Comparison of ENCODE assay signal across 20 cellular contexts in the genomic region with DNA sequence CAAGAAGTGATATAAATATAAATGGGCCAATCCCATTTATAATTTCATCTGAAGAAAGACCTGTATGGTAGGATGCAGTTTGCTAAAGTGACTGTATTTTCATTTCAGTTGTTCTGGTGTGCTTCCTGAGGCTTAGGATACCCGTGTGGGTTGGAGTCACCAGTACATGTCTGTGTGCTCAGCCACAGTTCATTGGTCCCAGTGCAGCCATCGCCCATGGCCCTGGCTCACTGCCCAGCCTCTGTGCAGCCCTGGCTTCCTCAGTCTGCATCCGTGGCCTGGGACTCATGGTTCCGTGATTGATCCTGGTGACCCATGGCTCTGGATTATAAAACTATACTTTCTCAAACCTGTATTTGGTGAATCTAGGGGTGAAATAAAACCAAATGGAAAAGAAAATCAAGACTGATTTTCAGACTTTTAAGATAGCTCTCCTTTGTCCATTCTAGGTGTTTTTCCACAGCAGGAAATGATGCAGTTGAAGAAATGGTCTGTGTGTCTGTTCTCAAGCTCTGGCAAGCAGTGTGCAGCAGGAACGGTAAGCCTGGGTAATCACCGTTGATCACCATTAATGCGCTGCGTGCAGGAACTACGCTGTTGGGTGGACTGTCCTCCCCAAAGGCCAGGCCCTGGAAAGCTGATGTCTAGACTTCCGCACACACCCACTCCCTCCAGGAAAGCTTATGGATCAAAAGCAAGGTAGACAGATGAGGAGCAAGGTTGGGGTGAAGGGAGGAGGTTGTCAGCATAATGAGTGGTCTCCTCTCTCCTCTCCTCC. TPM values are rescaled to one million over a fixed set of nuclear protein-coding genes. Genes with fewer than 3 reads are reported as not detected.
DNase-seq lines count a peak whose midpoint lies in the region; ATAC-seq and TF ChIP-seq lines count a peak whose summit lies in the region.
"Had no signal": no experiment of that assay in that cellular context is flagged by ENCODE, and none has a peak within 500 bp of the region (broad histone marks: within the 10 kb centered on the region; RNA-seq: fewer than 3 reads in every experiment).

No MANE protein-coding gene starts in this region.

- intact Hi-C loops in CD14-positive monocyte (cut with micrococcal nuclease): no loop called here

- H3K27ac Mint-ChIP-seq in CD14-positive monocyte: no peak overlapping the region
- H3K27ac Mint-ChIP-seq in immature natural killer cell: no peak overlapping the region
- H3K27ac Mint-ChIP-seq: IgD-negative memory B cell had no signal

- DNase-seq in NCI-H510A treated with DMSO at 0.1 percent for 48 hours (lab: John Stamatoyannopoulos, UW): peak; percentile 15
- DNase-seq in NCI-H510A (lab: John Stamatoyannopoulos, UW): no peak
- DNase-seq in DMS153 treated with DMSO at 0.1 percent for 48 hours (lab: John Stamatoyannopoulos, UW; ENCODE audit: unreplicated experiment): peak; percentile 26
- peak; percentile 68 for DNase-seq in WERI-Rb-1
- DNase-seq in lung microvascular endothelial cell (ENCODE audit: low read depth in 2 of 2): peak; percentile 33 to 77
- no peak for DNase-seq in CD14-positive monocyte (ENCODE audit: low spot score)
- no peak for DNase-seq in immature natural killer cell
- DNase-seq: Caco-2, GM23248, Kasumi-1, NCI-H1930, NCI-H526 treated with DMSO at 0.1 percent for 48 hours, RPMI8226 had no signal

- peaks cover 0 to 2% (median 0%) of the 10 kb centered on the region in 3 donors for H3K27me3 Mint-ChIP-seq in CD14-positive monocyte (ENCODE audit: low read depth in 3 of 3)
- H3K27me3 Mint-ChIP-seq in immature natural killer cell (ENCODE audit: low read depth in 3 of 3): no peaks in the 10 kb centered on the region
- H3K27me3 Mint-ChIP-seq: IgD-negative memory B cell had no signal

- H3K4me1 Mint-ChIP-seq in CD14-positive monocyte: no peaks in the 10 kb centered on the region
- H3K4me1 Mint-ChIP-seq in immature natural killer cell: no peaks in the 10 kb centered on the region
- H3K4me1 Mint-ChIP-seq: IgD-negative memory B cell had no signal

- H3K9me3 Mint-ChIP-seq in CD14-positive monocyte: peaks cover 0 to 2% (median 0%) of the 10 kb centered on the region in 7 donors
- H3K9me3 Mint-ChIP-seq in immature natural killer cell: no peaks in the 10 kb centered on the region
- H3K9me3 Mint-ChIP-seq: IgD-negative memory B cell had no signal

- TF ChIP-seq CTCF in WERI-Rb-1 (IDR thresholded peaks at IDR 0.05; ENCODE audit: low read depth, low read length) (no peak), CD14-positive monocyte (IDR thresholded peaks at IDR 0.05) (no peak)

- peaks cover 6% of the 10 kb centered on the region for H3K36me3 ChIP-seq in WERI-Rb-1
- H3K36me3 ChIP-seq: SJSA1 had no signal

- no peak overlapping the region for H3K27ac ChIP-seq in WERI-Rb-1
- H3K27ac ChIP-seq: A549, GM23248, HL-60, SJSA1 had no signal

- no peak for ATAC-seq in HG03469 (IDR thresholded peaks at IDR 0.05; ENCODE audit: unreplicated experiment)
- ATAC-seq: A549, HCT116 had no signal

- peaks cover 8 to 14% of the 10 kb centered on the region in 2 donors for H3K36me3 Mint-ChIP-seq in CD14-positive monocyte
- peaks cover 41 to 70% (median 59%) of the 10 kb centered on the region in 3 donors for H3K36me3 Mint-ChIP-seq in immature natural killer cell

- H3K27me3 ChIP-seq in WERI-Rb-1 (ENCODE audit: insufficient read depth, low read depth, severe bottlenecking): no peaks in the 10 kb centered on the region
- H3K27me3 ChIP-seq: SJSA1 had no signal

- no peak overlapping the region for H3K4me3 ChIP-seq in WERI-Rb-1 (ENCODE audit: low read depth, low read length)
- H3K4me3 ChIP-seq: A549, GM23248, SJSA1 had no signal

- H3K4me3 Mint-ChIP-seq in CD14-positive monocyte (no peak overlapping the region), immature natural killer cell (no peak overlapping the region)
- H3K4me3 Mint-ChIP-seq: IgD-negative memory B cell had no signal

- H3K9me3 ChIP-seq in WERI-Rb-1 (ENCODE audit: severe bottlenecking): peaks cover 4% of the 10 kb centered on the region
- H3K9me3 ChIP-seq: A549, SJSA1 had no signal

RNA-seq across cellular contexts. Expression of a gene that starts 27.2 kb away (rescaled TPM):
- total RNA-seq in lung microvascular endothelial cell: 1.6 and 2.6 TPM in 2 replicates
- polyA plus RNA-seq in CD14-positive monocyte (1 to 10 TPM; 1.7 to 2.4 TPM), immature natural killer cell (1 to 10 TPM; 2.6 to 7.7 (median 5.5) TPM)

RNA-seq across cellular contexts. Expression of a gene that starts 46.0 kb away (rescaled TPM):
- not detected in 2 replicates for total RNA-seq in lung microvascular endothelial cell
- under 1 TPM in 1 of 2 donors, not detected in 1; 0.07 TPM for polyA plus RNA-seq in CD14-positive monocyte
- not detected for polyA plus RNA-seq in immature natural killer cell
- total RNA-seq: G401, GM23248, SJSA1 had no signal
- polyA plus RNA-seq: GM23248, IgD-negative memory B cell had no signal

Comparison
In these comparisons a context has a peak if more than half of its experiments do, and no peak if none do; other contexts are left out.
1. DNase-seq: peak in NCI-H510A treated with DMSO at 0.1 percent for 48 hours (single experiment), DMS153 treated with DMSO at 0.1 percent for 48 hours (single experiment), WERI-Rb-1 (single experiment) and lung microvascular endothelial cell (2 of 2); none in NCI-H510A (single experiment), CD14-positive monocyte (single experiment) and immature natural killer cell (0 of 3).